Comparison of ENCODE assay signal across 36 cellular contexts in genomic region chr11:33767624-33768023, GRCh38.
"Had no signal": no experiment of that assay in that cellular context is flagged by ENCODE, and none has a peak within 500 bp of the region (broad histone marks: within the 10 kb centered on the region; RNA-seq: fewer than 3 reads in every experiment).

No MANE protein-coding gene starts in this region.

- H3K27me3 ChIP-seq: adrenal gland, body of pancreas, brain microvascular endothelial cell, breast epithelium had no signal

- H3K9me3 Mint-ChIP-seq: activated CD4-positive, alpha-beta memory T cell treated with anti-CD3 and anti-CD28 coated beads for 36 hours; activated CD4-positive, alpha-beta T cell treated with anti-CD3 and anti-CD28 coated beads, Interleukin-2, amount 10 ng/mL, durations not matched to agents 24 days and 14 days; activated CD8-positive, alpha-beta T cell treated with anti-CD3 and anti-CD28 coated beads for 36 hours; activated naive CD4-positive, alpha-beta T cell treated with anti-CD3 and anti-CD28 coated beads for 36 hours; activated naive CD4-positive, alpha-beta T cell treated with anti-CD3 and anti-CD28 coated beads, Interleukin-2, amount 50 U/mL, for 72 hours; activated naive CD8-positive, alpha-beta T cell treated with anti-CD3 and anti-CD28 coated beads for 36 hours; activated T-cell treated with anti-CD3 and anti-CD28 coated beads, Interleukin-2, amount 50 U/mL, for 4 hours; activated T-cell treated with anti-CD3 and anti-CD28 coated beads, Interleukin-2, amount 50 U/mL, for 72 hours; activated T-helper 1 cell treated with anti-CD3 and anti-CD28 coated beads, Interleukin-12 subunit alpha, Interleukin-12 subunit beta, Interleukin-2, Interleukin-4 antibody, amounts not matched to agents 30 ng/mL and 10 ng/mL and 1 ng/mL, durations not matched to agents 14 hours and 24 hours and 36 hours; activated T-helper 17 cell treated with anti-CD3 and anti-CD28 coated beads, Interleukin-2, amount 50 U/mL, for 72 hours; T-helper 1 cell treated with Interleukin-12 subunit alpha and Interleukin-12 subunit beta and Interleukin-4 antibody, amounts not matched to agents 30 μg/mL and 1 μg/mL, for 36 hours; T-helper 2 cell treated with Interferon-gamma antibody and Interleukin-4, amounts not matched to agents 5 μg/mL and 100 μg/mL, for 36 hours had no signal

- FAIRE-seq: astrocyte, TTC549 had no signal

- DNase-seq: activated B cell treated with CpG ODN at 0.5 μM for 24 hours; activated CD4-positive, alpha-beta memory T cell treated with anti-CD3 and anti-CD28 coated beads for 36 hours; activated CD4-positive, alpha-beta T cell treated with anti-CD3 and anti-CD28 coated beads for 4 hours; activated CD4-positive, alpha-beta T cell treated with anti-CD3 and anti-CD28 coated beads, Interleukin-2, amount 10 ng/mL, durations not matched to agents 24 days and 14 days; activated CD4-positive, alpha-beta T cell treated with anti-CD3 and anti-CD28 coated beads, Interleukin-2, amount 50 U/mL, for 1 hour; activated CD4-positive, alpha-beta T cell treated with anti-CD3 and anti-CD28 coated beads, Interleukin-2, amount 50 U/mL, for 4 hours; activated CD8-positive, alpha-beta memory T cell treated with anti-CD3 and anti-CD28 coated beads, Interleukin-2, amount 50 U/mL, for 4 hours; activated CD8-positive, alpha-beta T cell treated with anti-CD3 and anti-CD28 coated beads for 36 hours; activated effector memory CD4-positive, alpha-beta T cell treated with anti-CD3 and anti-CD28 coated beads, Interleukin-2, amount 50 U/mL, for 16 hours; activated gamma-delta T cell treated with Interleukin-2 at 50 U/mL for 16 hours; activated naive CD4-positive, alpha-beta T cell; activated naive CD4-positive, alpha-beta T cell treated with anti-CD3 and anti-CD28 coated beads for 36 hours; activated naive CD4-positive, alpha-beta T cell treated with anti-CD3 and anti-CD28 coated beads, Interleukin-2, amount 50 U/mL, for 16 hours; activated naive CD8-positive, alpha-beta T cell treated with anti-CD3 and anti-CD28 coated beads for 36 hours; activated T-cell treated with anti-CD3 and anti-CD28 coated beads for 4 hours; activated T-cell treated with anti-CD3 and anti-CD28 coated beads, Interleukin-2, amount 50 U/mL, for 1 hour; activated T-cell treated with anti-CD3 and anti-CD28 coated beads, Interleukin-2, amount 50 U/mL, for 4 hours; activated T-cell treated with anti-CD3 and anti-CD28 coated beads, Interleukin-2, amount 50 U/mL, for 72 hours; adrenal gland; amniotic stem cell; aorta; body of pancreas; brain microvascular endothelial cell; central memory CD4-positive, alpha-beta T cell; T-helper 1 cell; T-helper 2 cell; T-helper 9 cell had no signal

- H3K27ac ChIP-seq: adrenal gland, body of pancreas, brain microvascular endothelial cell, breast epithelium, VCaP had no signal

- H3K4me3 Mint-ChIP-seq: activated B cell treated with CpG ODN at 0.5 μM for 24 hours; activated CD4-positive, alpha-beta memory T cell treated with anti-CD3 and anti-CD28 coated beads for 36 hours; activated CD4-positive, alpha-beta T cell treated with anti-CD3 and anti-CD28 coated beads, Interleukin-2, amount 10 ng/mL, durations not matched to agents 24 days and 14 days; activated CD8-positive, alpha-beta T cell treated with anti-CD3 and anti-CD28 coated beads for 36 hours; activated naive CD4-positive, alpha-beta T cell treated with anti-CD3 and anti-CD28 coated beads for 36 hours; activated naive CD8-positive, alpha-beta T cell treated with anti-CD3 and anti-CD28 coated beads for 36 hours; activated T-cell treated with anti-CD3 and anti-CD28 coated beads, Interleukin-2, amount 50 U/mL, for 4 hours; activated T-cell treated with anti-CD3 and anti-CD28 coated beads, Interleukin-2, amount 50 U/mL, for 72 hours; activated T-helper 1 cell treated with anti-CD3 and anti-CD28 coated beads, Interleukin-12 subunit alpha, Interleukin-12 subunit beta, Interleukin-2, Interleukin-4 antibody, amounts not matched to agents 30 ng/mL and 10 ng/mL and 1 ng/mL, durations not matched to agents 14 hours and 24 hours and 36 hours; activated T-helper 17 cell treated with anti-CD3 and anti-CD28 coated beads, Interleukin-2, amount 50 U/mL, for 72 hours; T-helper 1 cell treated with Interleukin-12 subunit alpha and Interleukin-12 subunit beta and Interleukin-4 antibody, amounts not matched to agents 30 μg/mL and 1 μg/mL, for 36 hours; T-helper 2 cell treated with Interferon-gamma antibody and Interleukin-4, amounts not matched to agents 5 μg/mL and 100 μg/mL, for 36 hours had no signal

- H3K27me3 Mint-ChIP-seq: activated B cell treated with CpG ODN at 0.5 μM for 24 hours; activated CD4-positive, alpha-beta memory T cell treated with anti-CD3 and anti-CD28 coated beads for 36 hours; activated CD4-positive, alpha-beta T cell treated with anti-CD3 and anti-CD28 coated beads, Interleukin-2, amount 10 ng/mL, durations not matched to agents 24 days and 14 days; activated CD8-positive, alpha-beta T cell treated with anti-CD3 and anti-CD28 coated beads for 36 hours; activated naive CD8-positive, alpha-beta T cell treated with anti-CD3 and anti-CD28 coated beads for 36 hours; activated T-helper 17 cell treated with anti-CD3 and anti-CD28 coated beads, Interleukin-2, amount 50 U/mL, for 72 hours had no signal

- H3K4me3 ChIP-seq: adrenal gland, body of pancreas, breast epithelium had no signal

- H3K27ac Mint-ChIP-seq: activated B cell treated with CpG ODN at 0.5 μM for 24 hours; activated CD4-positive, alpha-beta memory T cell treated with anti-CD3 and anti-CD28 coated beads for 36 hours; activated CD4-positive, alpha-beta T cell treated with anti-CD3 and anti-CD28 coated beads, Interleukin-2, amount 10 ng/mL, durations not matched to agents 24 days and 14 days; activated CD8-positive, alpha-beta T cell treated with anti-CD3 and anti-CD28 coated beads for 36 hours; activated naive CD4-positive, alpha-beta T cell treated with anti-CD3 and anti-CD28 coated beads for 36 hours; activated naive CD4-positive, alpha-beta T cell treated with anti-CD3 and anti-CD28 coated beads, Interleukin-2, amount 50 U/mL, for 72 hours; activated naive CD8-positive, alpha-beta T cell treated with anti-CD3 and anti-CD28 coated beads for 36 hours; activated T-cell treated with anti-CD3 and anti-CD28 coated beads, Interleukin-2, amount 50 U/mL, for 72 hours; activated T-helper 1 cell treated with anti-CD3 and anti-CD28 coated beads, Interleukin-12 subunit alpha, Interleukin-12 subunit beta, Interleukin-2, Interleukin-4 antibody, amounts not matched to agents 30 ng/mL and 10 ng/mL and 1 ng/mL, durations not matched to agents 14 hours and 24 hours and 36 hours; activated T-helper 17 cell treated with anti-CD3 and anti-CD28 coated beads, Interleukin-2, amount 50 U/mL, for 72 hours; T-helper 1 cell treated with Interleukin-12 subunit alpha and Interleukin-12 subunit beta and Interleukin-4 antibody, amounts not matched to agents 30 μg/mL and 1 μg/mL, for 36 hours; T-helper 2 cell treated with Interferon-gamma antibody and Interleukin-4, amounts not matched to agents 5 μg/mL and 100 μg/mL, for 36 hours had no signal

- H3K9me3 ChIP-seq: body of pancreas, breast epithelium had no signal

- ATAC-seq: activated CD8-positive, alpha-beta T cell treated with anti-CD3 and anti-CD28 coated beads for 36 hours; activated naive CD4-positive, alpha-beta T cell treated with anti-CD3 and anti-CD28 coated beads, Interleukin-2, amount 50 U/mL, for 72 hours; activated T-cell treated with anti-CD3 and anti-CD28 coated beads, Interleukin-2, amount 50 U/mL, for 4 hours; activated T-cell treated with anti-CD3 and anti-CD28 coated beads, Interleukin-2, amount 50 U/mL, for 72 hours; activated T-helper 17 cell treated with anti-CD3 and anti-CD28 coated beads, Interleukin-2, amount 50 U/mL, for 72 hours; body of pancreas had no signal
